In genomic region chr14:101595349-101595748, GRCh38 we compare ENCODE assay signal across 22 cellular contexts. TPM values are rescaled to one million over a fixed set of nuclear protein-coding genes. Genes with fewer than 3 reads are reported as not detected.
DNase-seq lines count a peak whose midpoint lies in the region; ATAC-seq and TF ChIP-seq lines count a peak whose summit lies in the region.
"Had no signal": no experiment of that assay in that cellular context is flagged by ENCODE, and none has a peak within 500 bp of the region (broad histone marks: within the 10 kb centered on the region; RNA-seq: fewer than 3 reads in every experiment).

No MANE protein-coding gene starts in this region.

- H3K4me1 ChIP-seq in gastrocnemius medialis (no peaks in the 10 kb centered on the region), body of pancreas (no peaks in the 10 kb centered on the region), endodermal cell (ENCODE audit: control insufficient read depth, insufficient read depth, low read length) (no peaks in the 10 kb centered on the region)
- H3K4me1 ChIP-seq: A549, neural progenitor cell had no signal

- in situ Hi-C loops in gastrocnemius medialis (cut with MboI; ENCODE audit: low sequenced_read_pairs in 4 of 4): no loop called here

- DNase-seq in activated T-cell treated with anti-CD3 and anti-CD28 coated beads, Interleukin-2, amount 50 U/mL, for 24 hours: no peak
- no peak for DNase-seq in activated T-cell treated with anti-CD3 and anti-CD28 coated beads, Interleukin-2, amount 50 U/mL, for 4 hours
- peak in 1 of 10 experiments; percentile 33 for DNase-seq in CD4-positive, alpha-beta T cell
- DNase-seq in activated T-helper 1 cell treated with anti-CD3 and anti-CD28 coated beads, Interleukin-12 subunit alpha, Interleukin-12 subunit beta, Interleukin-2, Interleukin-4 antibody, amounts not matched to agents 30 ng/mL and 10 ng/mL and 1 ng/mL, durations not matched to agents 14 hours and 24 hours and 36 hours (ENCODE audit: low spot score): no peak
- DNase-seq in natural killer cell treated with Interleukin-12 subunit alpha and Interleukin-12 subunit beta and Interleukin-15 and Interleukin-18, amount 100 ng/mL, for 72 hours (ENCODE audit: low spot score): no peak
- DNase-seq in gastrocnemius medialis: no peak
- no peak for DNase-seq in body of pancreas
- DNase-seq in endodermal cell: no peak
- DNase-seq: DMS153, midbrain, NCI-H1417 treated with DMSO at 0.1 percent for 48 hours, NCI-H524, RPMI8226, SK-N-SH, substantia nigra had no signal

- intact Hi-C loops in CD4-positive, alpha-beta T cell (cut with DNase I, micrococcal nuclease): no loop called here
- intact Hi-C loops in activated T-helper 1 cell treated with anti-CD3 and anti-CD28 coated beads, Interleukin-12 subunit alpha, Interleukin-12 subunit beta, Interleukin-2, Interleukin-4 antibody, amounts not matched to agents 30 ng/mL and 10 ng/mL and 1 ng/mL, durations not matched to agents 14 hours and 24 hours and 36 hours (cut with micrococcal nuclease): no loop called here
- intact Hi-C loops in gastrocnemius medialis (cut with DNase I; ENCODE audit: low total_unique reads): no loop called here
- intact Hi-C loops in body of pancreas (cut with DNase I): no loop called here

- no peak overlapping the region for H3K4me3 Mint-ChIP-seq in activated T-cell treated with anti-CD3 and anti-CD28 coated beads, Interleukin-2, amount 50 U/mL, for 24 hours
- H3K4me3 Mint-ChIP-seq in activated T-cell treated with anti-CD3 and anti-CD28 coated beads, Interleukin-2, amount 50 U/mL, for 4 hours: no peak overlapping the region
- H3K4me3 Mint-ChIP-seq in CD4-positive, alpha-beta T cell: no peak overlapping the region
- H3K4me3 Mint-ChIP-seq in activated T-helper 1 cell treated with anti-CD3 and anti-CD28 coated beads, Interleukin-12 subunit alpha, Interleukin-12 subunit beta, Interleukin-2, Interleukin-4 antibody, amounts not matched to agents 30 ng/mL and 10 ng/mL and 1 ng/mL, durations not matched to agents 14 hours and 24 hours and 36 hours: no peak overlapping the region
- H3K4me3 Mint-ChIP-seq in natural killer cell treated with Interleukin-12 subunit alpha and Interleukin-12 subunit beta and Interleukin-15 and Interleukin-18, amount 100 ng/mL, for 72 hours: peak overlapping the region; percentile 74
- H3K4me3 Mint-ChIP-seq in endodermal cell: no peak overlapping the region
- H3K4me3 Mint-ChIP-seq: GM23338 had no signal

- 82 to 100% methylated on average over 3 to 4 of the region's 4 CpGs for WGBS in body of pancreas, 2 donors
- 88 to 100% methylated on average over 2 to 4 of the region's 4 CpGs for WGBS in endodermal cell (ENCODE audit: insufficient coverage in 1 of 2, insufficient read length in 1 of 2), 2 experiments

- peaks cover 10% of the 10 kb centered on the region for H3K9me3 Mint-ChIP-seq in activated T-cell treated with anti-CD3 and anti-CD28 coated beads, Interleukin-2, amount 50 U/mL, for 24 hours
- no peaks in the 10 kb centered on the region for H3K9me3 Mint-ChIP-seq in activated T-cell treated with anti-CD3 and anti-CD28 coated beads, Interleukin-2, amount 50 U/mL, for 4 hours
- H3K9me3 Mint-ChIP-seq in CD4-positive, alpha-beta T cell: peaks cover 7% of the 10 kb centered on the region
- H3K9me3 Mint-ChIP-seq in activated T-helper 1 cell treated with anti-CD3 and anti-CD28 coated beads, Interleukin-12 subunit alpha, Interleukin-12 subunit beta, Interleukin-2, Interleukin-4 antibody, amounts not matched to agents 30 ng/mL and 10 ng/mL and 1 ng/mL, durations not matched to agents 14 hours and 24 hours and 36 hours: peaks cover 25% of the 10 kb centered on the region
- no peaks in the 10 kb centered on the region for H3K9me3 Mint-ChIP-seq in natural killer cell treated with Interleukin-12 subunit alpha and Interleukin-12 subunit beta and Interleukin-15 and Interleukin-18, amount 100 ng/mL, for 72 hours
- H3K9me3 Mint-ChIP-seq in endodermal cell: peaks cover 25% of the 10 kb centered on the region

- H3K36me3 ChIP-seq in gastrocnemius medialis: no peaks in the 10 kb centered on the region
- no peaks in the 10 kb centered on the region for H3K36me3 ChIP-seq in body of pancreas (replicated peaks in 1 of 2; ENCODE audit: insufficient read depth in 1 of 2, low read depth in 2 of 2)
- H3K36me3 ChIP-seq in endodermal cell (ENCODE audit: control insufficient read depth, insufficient read depth, low read length): no peaks in the 10 kb centered on the region
- H3K36me3 ChIP-seq: left lung, neural progenitor cell had no signal

- H3K27ac Mint-ChIP-seq in activated T-cell treated with anti-CD3 and anti-CD28 coated beads, Interleukin-2, amount 50 U/mL, for 24 hours: peak overlapping the region; percentile 42
- peak overlapping the region; percentile 88 for H3K27ac Mint-ChIP-seq in CD4-positive, alpha-beta T cell
- H3K27ac Mint-ChIP-seq in activated T-helper 1 cell treated with anti-CD3 and anti-CD28 coated beads, Interleukin-12 subunit alpha, Interleukin-12 subunit beta, Interleukin-2, Interleukin-4 antibody, amounts not matched to agents 30 ng/mL and 10 ng/mL and 1 ng/mL, durations not matched to agents 14 hours and 24 hours and 36 hours: peak overlapping the region; percentile 60
- H3K27ac Mint-ChIP-seq in natural killer cell treated with Interleukin-12 subunit alpha and Interleukin-12 subunit beta and Interleukin-15 and Interleukin-18, amount 100 ng/mL, for 72 hours: peak overlapping the region; percentile 88 to 96
- H3K27ac Mint-ChIP-seq in endodermal cell: no peak overlapping the region
- H3K27ac Mint-ChIP-seq: GM23338, neural progenitor cell had no signal

- H3K27me3 Mint-ChIP-seq in activated T-cell treated with anti-CD3 and anti-CD28 coated beads, Interleukin-2, amount 50 U/mL, for 24 hours: no peaks in the 10 kb centered on the region
- H3K27me3 Mint-ChIP-seq in activated T-cell treated with anti-CD3 and anti-CD28 coated beads, Interleukin-2, amount 50 U/mL, for 4 hours (ENCODE audit: low read depth): no peaks in the 10 kb centered on the region
- H3K27me3 Mint-ChIP-seq in CD4-positive, alpha-beta T cell: no peaks in the 10 kb centered on the region
- no peaks in the 10 kb centered on the region for H3K27me3 Mint-ChIP-seq in activated T-helper 1 cell treated with anti-CD3 and anti-CD28 coated beads, Interleukin-12 subunit alpha, Interleukin-12 subunit beta, Interleukin-2, Interleukin-4 antibody, amounts not matched to agents 30 ng/mL and 10 ng/mL and 1 ng/mL, durations not matched to agents 14 hours and 24 hours and 36 hours (ENCODE audit: insufficient read depth)
- no peaks in the 10 kb centered on the region for H3K27me3 Mint-ChIP-seq in natural killer cell treated with Interleukin-12 subunit alpha and Interleukin-12 subunit beta and Interleukin-15 and Interleukin-18, amount 100 ng/mL, for 72 hours
- H3K27me3 Mint-ChIP-seq in endodermal cell (ENCODE audit: insufficient read depth): peaks cover 26% of the 10 kb centered on the region

- no peak overlapping the region for H3K9ac ChIP-seq in endodermal cell (ENCODE audit: extremely low read depth, low read length, poor library complexity, severe bottlenecking)
- H3K9ac ChIP-seq: neural progenitor cell, SK-N-SH had no signal

- H3K4me3 ChIP-seq in gastrocnemius medialis (no peak overlapping the region), body of pancreas (no peak overlapping the region), endodermal cell (ENCODE audit: low read length) (no peak overlapping the region)
- H3K4me3 ChIP-seq: A549, GM12878, GM23338, left lung, neural progenitor cell had no signal

- H3K27ac ChIP-seq in CD4-positive, alpha-beta T cell (ENCODE audit: low read depth, low read length): peak overlapping the region; percentile 66
- H3K27ac ChIP-seq in gastrocnemius medialis (no peak overlapping the region), body of pancreas (no peak overlapping the region), endodermal cell (ENCODE audit: low read depth, low read length) (no peak overlapping the region)
- H3K27ac ChIP-seq: A549, C4-2B, neural progenitor cell had no signal

- TF ChIP-seq POLR2A in gastrocnemius medialis (IDR thresholded peaks at IDR 0.05) (no peak), body of pancreas (IDR thresholded peaks at IDR 0.05) (no peak)

- H3K36me3 Mint-ChIP-seq in activated T-cell treated with anti-CD3 and anti-CD28 coated beads, Interleukin-2, amount 50 U/mL, for 24 hours (ENCODE audit: low read depth): peaks cover 6% of the 10 kb centered on the region
- no peaks in the 10 kb centered on the region for H3K36me3 Mint-ChIP-seq in activated T-cell treated with anti-CD3 and anti-CD28 coated beads, Interleukin-2, amount 50 U/mL, for 4 hours (ENCODE audit: insufficient read depth)
- no peaks in the 10 kb centered on the region for H3K36me3 Mint-ChIP-seq in CD4-positive, alpha-beta T cell (ENCODE audit: low read depth)
- peaks cover 10% of the 10 kb centered on the region for H3K36me3 Mint-ChIP-seq in activated T-helper 1 cell treated with anti-CD3 and anti-CD28 coated beads, Interleukin-12 subunit alpha, Interleukin-12 subunit beta, Interleukin-2, Interleukin-4 antibody, amounts not matched to agents 30 ng/mL and 10 ng/mL and 1 ng/mL, durations not matched to agents 14 hours and 24 hours and 36 hours (ENCODE audit: low read depth)
- H3K36me3 Mint-ChIP-seq in natural killer cell treated with Interleukin-12 subunit alpha and Interleukin-12 subunit beta and Interleukin-15 and Interleukin-18, amount 100 ng/mL, for 72 hours: no peaks in the 10 kb centered on the region
- H3K36me3 Mint-ChIP-seq in endodermal cell (ENCODE audit: low read depth): no peaks in the 10 kb centered on the region
- H3K36me3 Mint-ChIP-seq: neural progenitor cell had no signal

- ATAC-seq in activated T-cell treated with anti-CD3 and anti-CD28 coated beads, Interleukin-2, amount 50 U/mL, for 4 hours: no peak
- ATAC-seq in CD4-positive, alpha-beta T cell (ENCODE audit: poor library complexity): peak; percentile 15
- ATAC-seq in natural killer cell treated with Interleukin-12 subunit alpha and Interleukin-12 subunit beta and Interleukin-15 and Interleukin-18, amount 100 ng/mL, for 72 hours: no peak
- no peak for ATAC-seq in gastrocnemius medialis
- no peak for ATAC-seq in body of pancreas
- ATAC-seq: A549, GM12878, GM23338, left lung had no signal

- TF ChIP-seq CTCF in CD4-positive, alpha-beta T cell (IDR thresholded peaks at IDR 0.05): no peak
- TF ChIP-seq CTCF in gastrocnemius medialis (IDR thresholded peaks at IDR 0.05 in 4 of 5, conservative IDR thresholded peaks at IDR 0.05 in 1 of 5) (no peak), body of pancreas (IDR thresholded peaks at IDR 0.05) (no peak), endodermal cell (conservative IDR thresholded peaks at IDR 0.05) (no peak)

- POLR2A ChIA-PET in CD4-positive, alpha-beta T cell (lab: Charles Lee): no interaction called here

- no peaks in the 10 kb centered on the region for H3K27me3 ChIP-seq in CD4-positive, alpha-beta T cell (ENCODE audit: control insufficient read depth, insufficient read depth, low read length)
- H3K27me3 ChIP-seq in gastrocnemius medialis: no peaks in the 10 kb centered on the region
- H3K27me3 ChIP-seq in body of pancreas: no peaks in the 10 kb centered on the region
- no peaks in the 10 kb centered on the region for H3K27me3 ChIP-seq in endodermal cell (ENCODE audit: control insufficient read depth, insufficient read depth, low read length, poor library complexity, severe bottlenecking)
- H3K27me3 ChIP-seq: left lung, neural progenitor cell had no signal

- H3K9me3 ChIP-seq in CD4-positive, alpha-beta T cell (ENCODE audit: control insufficient read depth, low read length): no peaks in the 10 kb centered on the region
- H3K9me3 ChIP-seq in gastrocnemius medialis (no peaks in the 10 kb centered on the region), body of pancreas (no peaks in the 10 kb centered on the region), endodermal cell (ENCODE audit: control insufficient read depth, low read length) (no peaks in the 10 kb centered on the region)
- H3K9me3 ChIP-seq: A549, left lung, SK-N-SH had no signal

- peaks cover 40% of the 10 kb centered on the region for H3K4me1 Mint-ChIP-seq in activated T-cell treated with anti-CD3 and anti-CD28 coated beads, Interleukin-2, amount 50 U/mL, for 24 hours (ENCODE audit: low read depth)
- peaks cover 47% of the 10 kb centered on the region for H3K4me1 Mint-ChIP-seq in activated T-cell treated with anti-CD3 and anti-CD28 coated beads, Interleukin-2, amount 50 U/mL, for 4 hours (ENCODE audit: low read depth)
- H3K4me1 Mint-ChIP-seq in CD4-positive, alpha-beta T cell (ENCODE audit: low read depth): peaks cover 62% of the 10 kb centered on the region
- peaks cover 47% of the 10 kb centered on the region for H3K4me1 Mint-ChIP-seq in activated T-helper 1 cell treated with anti-CD3 and anti-CD28 coated beads, Interleukin-12 subunit alpha, Interleukin-12 subunit beta, Interleukin-2, Interleukin-4 antibody, amounts not matched to agents 30 ng/mL and 10 ng/mL and 1 ng/mL, durations not matched to agents 14 hours and 24 hours and 36 hours (ENCODE audit: low read depth)
- H3K4me1 Mint-ChIP-seq in natural killer cell treated with Interleukin-12 subunit alpha and Interleukin-12 subunit beta and Interleukin-15 and Interleukin-18, amount 100 ng/mL, for 72 hours (ENCODE audit: low read depth in 2 of 2): peaks cover 35 to 41% of the 10 kb centered on the region in 2 donors
- H3K4me1 Mint-ChIP-seq in endodermal cell: no peaks in the 10 kb centered on the region
- H3K4me1 Mint-ChIP-seq: GM23338, neural progenitor cell had no signal

- CTCF ChIA-PET in CD4-positive, alpha-beta T cell (lab: Charles Lee): no interaction called here

RNA-seq across cellular contexts. Expression of gene DIO3, which starts 34.1 kb away (rescaled TPM):
- not detected for total RNA-seq in activated T-cell treated with anti-CD3 and anti-CD28 coated beads, Interleukin-2, amount 50 U/mL, for 4 hours
- not detected for total RNA-seq in CD4-positive, alpha-beta T cell
- total RNA-seq in activated T-helper 1 cell treated with anti-CD3 and anti-CD28 coated beads, Interleukin-12 subunit alpha, Interleukin-12 subunit beta, Interleukin-2, Interleukin-4 antibody, amounts not matched to agents 30 ng/mL and 10 ng/mL and 1 ng/mL, durations not matched to agents 14 hours and 24 hours and 36 hours: not detected in 2 replicates
- total RNA-seq in natural killer cell treated with Interleukin-12 subunit alpha and Interleukin-12 subunit beta and Interleukin-15 and Interleukin-18, amount 100 ng/mL, for 72 hours: not detected
- 1 to 10 TPM in 3 of 4 donors, not detected in 1; 1.0 to 2.3 (median 1.0) TPM for total RNA-seq in gastrocnemius medialis
- total RNA-seq in body of pancreas: 1 to 10 TPM; 1.3 to 2.0 TPM
- 10 to 100 TPM; 24.2 to 60.5 TPM for total RNA-seq in endodermal cell
- 27.3 TPM for polyA plus RNA-seq in endodermal cell (2013, experiment 1 of 2)
- 37.6 TPM for polyA plus RNA-seq in endodermal cell (2013, experiment 2 of 2)
- total RNA-seq: GM12878, pulmonary artery endothelial cell had no signal
- polyA plus RNA-seq: GM12878, SK-N-SH had no signal

Comparison
In these comparisons a context has a peak if more than half of its experiments do, and no peak if none do; other contexts are left out.
1. RNA of gene DIO3, which starts 34.1 kb away (total RNA-seq): 24.2 to 60.5 TPM in endodermal cell; 1.3 to 2.0 TPM in body of pancreas, 1.0 to 2.3 TPM in gastrocnemius medialis, not detected in activated T-cell treated with anti-CD3 and anti-CD28 coated beads, Interleukin-2, amount 50 U/mL, for 4 hours, not detected in CD4-positive, alpha-beta T cell, not detected in activated T-helper 1 cell treated with anti-CD3 and anti-CD28 coated beads, Interleukin-12 subunit alpha, Interleukin-12 subunit beta, Interleukin-2, Interleukin-4 antibody, amounts not matched to agents 30 ng/mL and 10 ng/mL and 1 ng/mL, durations not matched to agents 14 hours and 24 hours and 36 hours and not detected in natural killer cell treated with Interleukin-12 subunit alpha and Interleukin-12 subunit beta and Interleukin-15 and Interleukin-18, amount 100 ng/mL, for 72 hours; every median in the first group is over 4 times any median in the second.